Comparison of ENCODE assay signal across 8 cellular contexts in genomic region chr11:125569913-125570621, GRCh38. TPM values are rescaled to one million over a fixed set of nuclear protein-coding genes. Genes with fewer than 3 reads are reported as not detected.
A peak's percentile ranks its signal among the peaks of the same experiment; 100 is the strongest.
DNase-seq lines count a peak whose midpoint lies in the region; TF ChIP-seq lines count a peak whose summit lies in the region.

No MANE protein-coding gene starts in this region.

- H3K36me3 Mint-ChIP-seq in osteocyte (ENCODE audit: unreplicated experiment) = peaks cover 11% of the 10 kb centered on the region

- H3K36me3 ChIP-seq in H7 (replicated peaks; ENCODE audit: control insufficient read depth, insufficient read depth, low read length) (peaks cover 6% of the 10 kb centered on the region), esophagus (ENCODE audit: control insufficient read depth in 2 of 2, insufficient read depth in 2 of 2, low read length in 1 of 2) (peaks cover 5 to 8% of the 10 kb centered on the region in 2 donors)

- H3K4me3 ChIP-seq in H7 (ENCODE audit: insufficient read depth, low read depth, low read length) (peak overlapping the region; percentile 99), esophagus (ENCODE audit: low read depth in 1 of 2, low read length in 2 of 2) (peak overlapping the region; percentile 91 to 92)

- H3K27ac Mint-ChIP-seq in osteocyte (ENCODE audit: unreplicated experiment) = peak overlapping the region; percentile 48

- TF ChIP-seq CTCF in osteocyte (IDR thresholded peaks at IDR 0.05) = no peak

- no peaks in the 10 kb centered on the region for H3K9me3 Mint-ChIP-seq in osteocyte (ENCODE audit: unreplicated experiment)

- no peaks in the 10 kb centered on the region for H3K27me3 Mint-ChIP-seq in osteocyte (ENCODE audit: unreplicated experiment)

- no peaks in the 10 kb centered on the region for H3K4me1 ChIP-seq in esophagus (ENCODE audit: control insufficient read depth in 2 of 2, insufficient read depth in 2 of 2, low read length in 1 of 2)

- DNase-seq in ELF-1 (ENCODE audit: low read depth, low spot score) (peak; percentile 8), H7 (peak; percentile 15), SHP77 treated with DMSO at 0.1 percent for 48 hours (lab: John Stamatoyannopoulos, UW) (peak; percentile 8), osteocyte (ENCODE audit: extremely low spot score, unreplicated experiment) (no peak), iPS-NIHi11 (ENCODE audit: low spot score) (no peak), NCI-H2227 (lab: John Stamatoyannopoulos, UW; ENCODE audit: unreplicated experiment) (no peak), NCI-H1417 treated with DMSO at 0.1 percent for 48 hours (lab: John Stamatoyannopoulos, UW) (no peak)

- H3K4me3 Mint-ChIP-seq in osteocyte (ENCODE audit: unreplicated experiment) = peak overlapping the region; percentile 85

- H3K27me3 ChIP-seq in H7 (ENCODE audit: control insufficient read depth, insufficient read depth, low read length) (no peaks in the 10 kb centered on the region), esophagus (ENCODE audit: control insufficient read depth in 1 of 2, insufficient read depth in 2 of 2, low read length in 2 of 2) (no peaks in the 10 kb centered on the region)

- H3K4me1 Mint-ChIP-seq in osteocyte (ENCODE audit: unreplicated experiment) = peaks cover 17% of the 10 kb centered on the region

- H3K27ac ChIP-seq in esophagus (ENCODE audit: low read depth in 2 of 2, low read length in 1 of 2) = peak overlapping the region; percentile 78 to 84

- no peaks in the 10 kb centered on the region for H3K9me3 ChIP-seq in esophagus (ENCODE audit: control insufficient read depth in 2 of 2, insufficient read depth in 1 of 2, low read depth in 1 of 2, low read length in 1 of 2)

- 1 to 3% methylated on average over 9 of the region's 9 CpGs for WGBS in esophagus, 2 donors

RNA-seq across cellular contexts. Expression of gene EI24, which starts 0.8 kb away (rescaled TPM):
- total RNA-seq in H7 (2014; rRNA removed; shearing (Covaris generic)) = 87.9 and 113 TPM in 2 replicates
- 10 to 100 TPM; 22.0 to 69.9 TPM for polyA plus RNA-seq in esophagus
- 83.6 and 90.7 TPM in 2 replicates for total RNA-seq in osteocyte

RNA-seq across cellular contexts. Expression of gene STT3A, which starts 22.6 kb away (rescaled TPM):
- 143 and 184 TPM in 2 replicates for total RNA-seq in H7 (2014; rRNA removed; shearing (Covaris generic))
- 10 to 100 TPM; 19.1 to 38.6 TPM for polyA plus RNA-seq in esophagus
- 226 and 229 TPM in 2 replicates for total RNA-seq in osteocyte

RNA-seq across cellular contexts. Expression of gene CHEK1, which starts 54.9 kb away (rescaled TPM):
- total RNA-seq in H7 (2014; rRNA removed; shearing (Covaris generic)) = 85.7 and 112 TPM in 2 replicates
- 1 to 10 TPM; 4.2 to 6.7 TPM for polyA plus RNA-seq in esophagus
- total RNA-seq in osteocyte = 17.5 and 23.1 TPM in 2 replicates

Comparison
In these comparisons a context has a peak if more than half of its experiments do, and no peak if none do; other contexts are left out.
1. DNase-seq: peak in ELF-1 (single experiment), H7 (single experiment) and SHP77 treated with DMSO at 0.1 percent for 48 hours (single experiment); none in osteocyte (single experiment), iPS-NIHi11 (single experiment), NCI-H2227 (single experiment) and NCI-H1417 treated with DMSO at 0.1 percent for 48 hours (single experiment).